In genomic region chr7:101251871-101252659, GRCh38 we compare ENCODE assay signal across 8 cellular contexts. TPM values are rescaled to one million over a fixed set of nuclear protein-coding genes. Genes with fewer than 3 reads are reported as not detected.
A peak's percentile ranks its signal among the peaks of the same experiment; 100 is the strongest.
DNase-seq lines count a peak whose midpoint lies in the region; ATAC-seq and TF ChIP-seq lines count a peak whose summit lies in the region.

No MANE protein-coding gene starts in this region.

- no peaks in the 10 kb centered on the region for H3K9me3 Mint-ChIP-seq in CD4-positive, CD25-positive, alpha-beta regulatory T cell

- H3K4me1 ChIP-seq in CD4-positive, CD25-positive, alpha-beta regulatory T cell (ENCODE audit: control insufficient read depth, insufficient read depth, low read length, poor library complexity, severe bottlenecking) = peaks cover 22% of the 10 kb centered on the region
- H3K4me1 ChIP-seq in left lung = peaks cover 14 to 32% of the 10 kb centered on the region in 2 donors

- H3K27me3 ChIP-seq in CD4-positive, CD25-positive, alpha-beta regulatory T cell (ENCODE audit: control insufficient read depth, insufficient read depth, low read length) = no peaks in the 10 kb centered on the region
- H3K27me3 ChIP-seq in left lung = no peaks in the 10 kb centered on the region

- H3K9me3 ChIP-seq in CD4-positive, CD25-positive, alpha-beta regulatory T cell (ENCODE audit: control insufficient read depth in 2 of 2, low read length in 2 of 2) = no peaks in the 10 kb centered on the region
- no peaks in the 10 kb centered on the region for H3K9me3 ChIP-seq in left lung

- peaks cover 14 to 43% (median 23%) of the 10 kb centered on the region in 4 donors for H3K4me1 Mint-ChIP-seq in CD4-positive, CD25-positive, alpha-beta regulatory T cell

- H3K27me3 Mint-ChIP-seq in CD4-positive, CD25-positive, alpha-beta regulatory T cell = peaks cover 23% of the 10 kb centered on the region

- H3K4me3 Mint-ChIP-seq in CD4-positive, CD25-positive, alpha-beta regulatory T cell = peak overlapping the region; percentile 96 to 99 (median 99)

- peak; percentile 97 to 99 (median 98) for DNase-seq in CD4-positive, CD25-positive, alpha-beta regulatory T cell
- DNase-seq in NCI-H774 (lab: John Stamatoyannopoulos, UW) = peak; percentile 97
- DNase-seq in activated CD4-positive, alpha-beta T cell treated with anti-CD3 and anti-CD28 coated beads, Interleukin-2, amount 50 U/mL, for 48 hours = peak; percentile 99
- DNase-seq in dermis blood vessel endothelial cell = peak; percentile 99
- peak; percentile 99 for DNase-seq in left lung
- peak; percentile 98 for DNase-seq in stimulated activated CD4-positive, alpha-beta T cell treated with anti-CD3 and anti-CD28 coated beads, Interleukin-2, amount 100 ng/mL, for 4 hours (ENCODE audit: low read depth)

- peak overlapping the region; percentile 90 to 99 (median 95) for H3K27ac Mint-ChIP-seq in CD4-positive, CD25-positive, alpha-beta regulatory T cell

- intact Hi-C loops in left lung (cut with DNase I) = no loop called here

- H3K36me3 ChIP-seq in CD4-positive, CD25-positive, alpha-beta regulatory T cell (ENCODE audit: control insufficient read depth, insufficient read depth, low read length) = peaks cover 4% of the 10 kb centered on the region
- peaks cover 0 to 33% of the 10 kb centered on the region in 2 donors for H3K36me3 ChIP-seq in left lung

- peaks cover 13% of the 10 kb centered on the region for H3K36me3 Mint-ChIP-seq in CD4-positive, CD25-positive, alpha-beta regulatory T cell

- peak overlapping the region; percentile 79 for H3K27ac ChIP-seq in CD4-positive, CD25-positive, alpha-beta regulatory T cell (ENCODE audit: insufficient read depth, low read length, poor library complexity, severe bottlenecking)
- peak overlapping the region; percentile 69 to 86 for H3K27ac ChIP-seq in left lung

- peak; percentile 99 to 100 for ATAC-seq in CD4-positive, CD25-positive, alpha-beta regulatory T cell (ENCODE audit: low read depth in 2 of 2)
- peak; percentile 90 for ATAC-seq in GM19438 (IDR thresholded peaks at IDR 0.05; ENCODE audit: low read depth, unreplicated experiment)
- peak; percentile 97 for ATAC-seq in HG03571 (IDR thresholded peaks at IDR 0.05; ENCODE audit: unreplicated experiment)
- ATAC-seq in left lung = peak; percentile 100

- peak overlapping the region; percentile 92 for H3K4me3 ChIP-seq in CD4-positive, CD25-positive, alpha-beta regulatory T cell (ENCODE audit: low read depth, low read length)
- H3K4me3 ChIP-seq in left lung = peak overlapping the region; percentile 62 to 97

- TF ChIP-seq CTCF in left lung (IDR thresholded peaks at IDR 0.05) = no peak

RNA-seq across cellular contexts. Expression of gene FIS1, which starts 7.2 kb away (rescaled TPM):
- total RNA-seq in CD4-positive, CD25-positive, alpha-beta regulatory T cell = 105 TPM
- polyA plus RNA-seq in CD4-positive, CD25-positive, alpha-beta regulatory T cell = 100 to 1,000 TPM; 205 to 260 (median 227) TPM
- 189 and 330 TPM in 2 replicates for total RNA-seq in dermis blood vessel endothelial cell
- total RNA-seq in left lung = 100 to 1,000 TPM; 144 to 148 TPM

RNA-seq across cellular contexts. Expression of gene CLDN15, which starts 14.5 kb away (rescaled TPM):
- total RNA-seq in CD4-positive, CD25-positive, alpha-beta regulatory T cell = 22.7 TPM
- 1 to 10 TPM in 1 of 4 donors, under 1 TPM in 3; 0.64 to 1.4 (median 0.82) TPM for polyA plus RNA-seq in CD4-positive, CD25-positive, alpha-beta regulatory T cell
- total RNA-seq in dermis blood vessel endothelial cell (2.3 and 6.5 TPM in 2 replicates), left lung (1 to 10 TPM; 7.6 to 8.4 TPM)

RNA-seq across cellular contexts. Expression of gene ZNHIT1, which starts 34.1 kb away (rescaled TPM):
- total RNA-seq in CD4-positive, CD25-positive, alpha-beta regulatory T cell = 41.8 TPM
- 10 to 100 TPM; 67.6 to 99.6 (median 85.0) TPM for polyA plus RNA-seq in CD4-positive, CD25-positive, alpha-beta regulatory T cell
- total RNA-seq in dermis blood vessel endothelial cell = 70.9 and 122 TPM in 2 replicates
- total RNA-seq in left lung = 10 to 100 TPM; 66.1 to 70.5 TPM

RNA-seq across cellular contexts. Expression of gene PLOD3, which starts 34.7 kb away (rescaled TPM):
- total RNA-seq in CD4-positive, CD25-positive, alpha-beta regulatory T cell = 35.4 TPM
- 10 to 100 TPM; 13.8 to 19.7 (median 14.8) TPM for polyA plus RNA-seq in CD4-positive, CD25-positive, alpha-beta regulatory T cell
- total RNA-seq in dermis blood vessel endothelial cell = 54.1 and 104 TPM in 2 replicates
- 100 to 1,000 TPM in 1 of 2 donors, 10 to 100 TPM in 1; 97.1 to 120 TPM for total RNA-seq in left lung

RNA-seq across cellular contexts. Expression of gene MOGAT3, which starts 51.2 kb away (rescaled TPM):
- not detected for total RNA-seq in CD4-positive, CD25-positive, alpha-beta regulatory T cell
- polyA plus RNA-seq in CD4-positive, CD25-positive, alpha-beta regulatory T cell = not detected
- total RNA-seq in dermis blood vessel endothelial cell = not detected in 2 replicates
- not detected for total RNA-seq in left lung

Comparison
In these comparisons a context has a peak if more than half of its experiments do, and no peak if none do; other contexts are left out.
1. Peak in every context shown above with its lines: DNase-seq, ATAC-seq, H3K4me3 ChIP-seq and H3K27ac ChIP-seq.